In genomic region chr3:30508319-30508718, GRCh38 we compare ENCODE assay signal across 13 cellular contexts.
A peak's percentile ranks its signal among the peaks of the same experiment; 100 is the strongest.
DNase-seq lines count a peak whose midpoint lies in the region; ATAC-seq and TF ChIP-seq lines count a peak whose summit lies in the region.
"Had no signal": no experiment of that assay in that cellular context is flagged by ENCODE, and none has a peak within 500 bp of the region (broad histone marks: within the 10 kb centered on the region; RNA-seq: fewer than 3 reads in every experiment).

No MANE protein-coding gene starts in this region.

- DNase-seq in HCT116 (ENCODE audit: low read depth, low spot score) (no peak), NCI-H2171 (lab: John Stamatoyannopoulos, UW) (peak; percentile 69), NCI-H69 (lab: John Stamatoyannopoulos, UW) (peak; percentile 61)
- no peak for DNase-seq in effector memory CD4-positive, alpha-beta T cell
- DNase-seq in activated naive CD4-positive, alpha-beta T cell treated with anti-CD3 and anti-CD28 coated beads for 36 hours: no peak
- DNase-seq: BE2C; CD4-positive, alpha-beta memory T cell; COR-L47; HCEC 1CT had no signal

- no peaks in the 10 kb centered on the region for H3K27me3 ChIP-seq in HCT116 (ENCODE audit: insufficient read depth, low read length)
- no peaks in the 10 kb centered on the region for H3K27me3 ChIP-seq in effector memory CD4-positive, alpha-beta T cell (replicated peaks; ENCODE audit: control insufficient read depth, insufficient read depth, low read length, poor library complexity, severe bottlenecking)
- H3K27me3 ChIP-seq: BE2C had no signal

- peak overlapping the region; percentile 10 for H2AFZ ChIP-seq in HCT116 (ENCODE audit: low read depth, low read length, poor library complexity, severe bottlenecking)

- H3K36me3 ChIP-seq in HCT116 (ENCODE audit: control insufficient read depth in 1 of 2, insufficient read depth in 2 of 2, low read length in 2 of 2): no peaks in the 10 kb centered on the region
- no peaks in the 10 kb centered on the region for H3K36me3 ChIP-seq in effector memory CD4-positive, alpha-beta T cell (ENCODE audit: control insufficient read depth, insufficient read depth, low read length)
- H3K36me3 ChIP-seq: BE2C had no signal

- H3K4me2 ChIP-seq in HCT116 (ENCODE audit: low read length): no peak overlapping the region
- H3K4me2 ChIP-seq: A549 had no signal

- CTCF ChIA-PET in HCT116 (lab: Charles Lee): no interaction called here
- CTCF ChIA-PET in activated naive CD4-positive, alpha-beta T cell treated with anti-CD3 and anti-CD28 coated beads for 36 hours (lab: Charles Lee): no interaction called here

- H3K27ac Mint-ChIP-seq in activated naive CD4-positive, alpha-beta T cell treated with anti-CD3 and anti-CD28 coated beads for 36 hours: no peak overlapping the region
- H3K27ac Mint-ChIP-seq: CD4-positive, alpha-beta memory T cell had no signal

- TF ChIP-seq POLR2A in HCT116 (IDR thresholded peaks at IDR 0.05; ENCODE audit: borderline replicate concordance, extremely low read depth, insufficient read depth, insufficient read length): no peak

- POLR2A ChIA-PET in HCT116 (lab: Charles Lee): no interaction called here

- no peak overlapping the region for H3K9ac ChIP-seq in HCT116 (ENCODE audit: low read length)

- intact Hi-C loops in HCT116 (cut with micrococcal nuclease): no loop called here
- intact Hi-C loops in activated naive CD4-positive, alpha-beta T cell treated with anti-CD3 and anti-CD28 coated beads for 36 hours (cut with micrococcal nuclease): no loop called here

- TF ChIP-seq RAD21 in HCT116 (IDR thresholded peaks at IDR 0.05; ENCODE audit: low read depth): no peak

- no peak overlapping the region for H3K4me3 ChIP-seq in HCT116 (replicated peaks in 1 of 2; ENCODE audit: low read depth in 1 of 2, low read length in 2 of 2)
- H3K4me3 ChIP-seq in effector memory CD4-positive, alpha-beta T cell (ENCODE audit: insufficient read depth, low read depth, low read length, poor library complexity, severe bottlenecking): no peak overlapping the region
- H3K4me3 ChIP-seq: A549 had no signal

- H3K4me1 Mint-ChIP-seq in activated naive CD4-positive, alpha-beta T cell treated with anti-CD3 and anti-CD28 coated beads for 36 hours (ENCODE audit: low read depth): peaks cover 16% of the 10 kb centered on the region

- no TSS peak for BruUV-seq in HCT116 (replicated peaks; lab: Mats Ljungman, UMichigan)

- H3K4me1 ChIP-seq in HCT116 (ENCODE audit: control insufficient read depth in 1 of 2, insufficient read depth in 2 of 2, low read length in 2 of 2): peaks cover 5 to 14% of the 10 kb centered on the region in 2 experiments; a peak in 3 of 4 replicates
- H3K4me1 ChIP-seq in effector memory CD4-positive, alpha-beta T cell (ENCODE audit: control insufficient read depth, insufficient read depth, low read length, poor library complexity, severe bottlenecking): no peaks in the 10 kb centered on the region
- H3K4me1 ChIP-seq: BE2C had no signal

- H3K9me3 Mint-ChIP-seq in activated naive CD4-positive, alpha-beta T cell treated with anti-CD3 and anti-CD28 coated beads for 36 hours: no peaks in the 10 kb centered on the region

- TF ChIP-seq CTCF in HCT116 (IDR thresholded peaks at IDR 0.05 in 2 of 3, conservative IDR thresholded peaks at IDR 0.05 in 1 of 3; ENCODE audit: borderline replicate concordance in 1 of 3, insufficient read depth in 1 of 3, low read depth in 2 of 3, low read length in 2 of 3): no peak

- H3K79me2 ChIP-seq in HCT116 (ENCODE audit: insufficient read depth, low read length): no peaks in the 10 kb centered on the region

- ATAC-seq in HCT116: no peak
- ATAC-seq in activated CD4-positive, CD25-positive, alpha-beta regulatory T cell treated with anti-CD3 and anti-CD28 coated beads, Interleukin-2, amount 50 U/mL, for 24 hours: no peak
- ATAC-seq: A549, HepG2 had no signal

- no peaks in the 10 kb centered on the region for H3K9me3 ChIP-seq in HCT116 (ENCODE audit: control insufficient read depth in 1 of 2, insufficient read depth in 1 of 2, low read depth in 1 of 2, low read length in 2 of 2)
- no peaks in the 10 kb centered on the region for H3K9me3 ChIP-seq in effector memory CD4-positive, alpha-beta T cell (ENCODE audit: control insufficient read depth, low read length)
- H3K9me3 ChIP-seq: A549, BE2C had no signal

- no peaks in the 10 kb centered on the region for H3K36me3 Mint-ChIP-seq in activated naive CD4-positive, alpha-beta T cell treated with anti-CD3 and anti-CD28 coated beads for 36 hours (ENCODE audit: low read depth)

- H3K27ac ChIP-seq in HCT116 (ENCODE audit: low read depth, low read length): no peak overlapping the region
- no peak overlapping the region for H3K27ac ChIP-seq in effector memory CD4-positive, alpha-beta T cell (ENCODE audit: insufficient read depth, low read length, poor library complexity, severe bottlenecking)
- H3K27ac ChIP-seq: A549, C4-2B had no signal

- H3K4me3 Mint-ChIP-seq in activated naive CD4-positive, alpha-beta T cell treated with anti-CD3 and anti-CD28 coated beads for 36 hours: no peak overlapping the region
- H3K4me3 Mint-ChIP-seq: CD4-positive, alpha-beta memory T cell had no signal

- RAD21 ChIA-PET in HCT116 (lab: Charles Lee; ENCODE audit: low non-redundant PET in 1 of 2, low total read pairs in 2 of 2, uncharacterized antibody in 2 of 2, unreplicated experiment in 2 of 2): no interaction called here

- no peaks in the 10 kb centered on the region for H4K20me1 ChIP-seq in HCT116 (ENCODE audit: insufficient read depth)

- H3K9me2 ChIP-seq in HCT116 (ENCODE audit: insufficient read depth): no peaks in the 10 kb centered on the region

- H3K27me3 Mint-ChIP-seq in activated naive CD4-positive, alpha-beta T cell treated with anti-CD3 and anti-CD28 coated beads for 36 hours (ENCODE audit: low read depth): no peaks in the 10 kb centered on the region
- H3K27me3 Mint-ChIP-seq: CD4-positive, alpha-beta memory T cell had no signal

TF ChIP-seq in HCT116, 20 proteins besides CTCF, POLR2A, EP300 and RAD21:
- TF ChIP-seq CEBPB (IDR thresholded peaks at IDR 0.05; ENCODE audit: low read depth) (no peak), ELF1 (IDR thresholded peaks at IDR 0.05; ENCODE audit: borderline replicate concordance, low read depth) (no peak), REST (IDR thresholded peaks at IDR 0.05; ENCODE audit: low read depth) (no peak), EZH2phosphoT487 (IDR thresholded peaks at IDR 0.05; ENCODE audit: borderline replicate concordance) (no peak), ZBTB33 (IDR thresholded peaks at IDR 0.05; ENCODE audit: extremely low read depth, insufficient replicate concordance, low read length) (no peak)
TF ChIP-seq in HCT116: peak in this region for 0.

Comparison
In these comparisons a context has a peak if more than half of its experiments do, and no peak if none do; other contexts are left out.
1. DNase-seq: peak in NCI-H2171 (single experiment) and NCI-H69 (single experiment); none in HCT116 (single experiment), effector memory CD4-positive, alpha-beta T cell (0 of 3) and activated naive CD4-positive, alpha-beta T cell treated with anti-CD3 and anti-CD28 coated beads for 36 hours (single experiment).